Comparison of ENCODE assay signal across 23 cellular contexts in genomic region chr11:92764128-92764527, GRCh38.
"Had no signal": no experiment of that assay in that cellular context is flagged by ENCODE, and none has a peak within 500 bp of the region (broad histone marks: within the 10 kb centered on the region; RNA-seq: fewer than 3 reads in every experiment).

No MANE protein-coding gene starts in this region.

- H3K27me3 Mint-ChIP-seq: activated CD8-positive, alpha-beta memory T cell treated with anti-CD3 and anti-CD28 coated beads, Interleukin-2, amount 10 ng/mL, durations not matched to agents 7 days and 5 days had no signal

- DNase-seq: activated B cell treated with CpG ODN at 0.5 μM for 24 hours; activated CD4-positive, alpha-beta T cell treated with anti-CD3 and anti-CD28 coated beads for 1 hour; activated CD4-positive, alpha-beta T cell treated with anti-CD3 and anti-CD28 coated beads, Interleukin-2, amount 10 ng/mL, durations not matched to agents 24 days and 14 days; activated CD4-positive, alpha-beta T cell treated with anti-CD3 and anti-CD28 coated beads, Interleukin-2, amount 50 U/mL, for 48 hours; activated CD8-positive, alpha-beta memory T cell treated with anti-CD3 and anti-CD28 coated beads, Interleukin-2, amount 10 ng/mL, durations not matched to agents 7 days and 5 days; activated effector memory CD4-positive, alpha-beta T cell treated with Interleukin-2 at 50 U/mL for 16 hours; activated naive CD4-positive, alpha-beta T cell; activated T-cell treated with anti-CD3 and anti-CD28 coated beads, Interleukin-2, amount 50 U/mL, for 24 hours; brain microvascular endothelial cell; cerebellar nuclear complex; KG1; NCI-H1092; NCI-H1930; NCI-H510A treated with DMSO at 0.1 percent for 48 hours; Peyer's patch; SHP77; T-helper 17 cell; T-helper 9 cell had no signal

- H3K36me3 Mint-ChIP-seq: activated CD8-positive, alpha-beta memory T cell treated with anti-CD3 and anti-CD28 coated beads, Interleukin-2, amount 10 ng/mL, durations not matched to agents 7 days and 5 days; activated naive CD4-positive, alpha-beta T cell treated with anti-CD3 and anti-CD28 coated beads, Interleukin-2, amount 50 U/mL, for 24 hours had no signal

- H3K4me1 ChIP-seq: ascending aorta, Peyer's patch, SJSA1 had no signal

- H3K27me3 ChIP-seq: ascending aorta, brain microvascular endothelial cell, Peyer's patch, SJSA1 had no signal

- H3K4me3 ChIP-seq: ascending aorta, cardiac muscle cell, Peyer's patch, SJSA1 had no signal

- H3K9me3 ChIP-seq: ascending aorta, Peyer's patch, SJSA1 had no signal

- H3K27ac Mint-ChIP-seq: activated B cell treated with CpG ODN at 0.5 μM for 24 hours; activated CD4-positive, alpha-beta T cell treated with anti-CD3 and anti-CD28 coated beads, Interleukin-2, amount 10 ng/mL, durations not matched to agents 24 days and 14 days; activated CD8-positive, alpha-beta memory T cell treated with anti-CD3 and anti-CD28 coated beads, Interleukin-2, amount 10 ng/mL, durations not matched to agents 7 days and 5 days; activated naive CD4-positive, alpha-beta T cell treated with anti-CD3 and anti-CD28 coated beads, Interleukin-2, amount 50 U/mL, for 24 hours; activated T-cell treated with anti-CD3 and anti-CD28 coated beads, Interleukin-2, amount 50 U/mL, for 24 hours; activated T-helper 1 cell treated with anti-CD3 and anti-CD28 coated beads, Interleukin-12 subunit alpha, Interleukin-12 subunit beta, Interleukin-2, Interleukin-4 antibody, amounts not matched to agents 30 ng/mL and 10 ng/mL and 1 ng/mL, durations not matched to agents 14 hours and 24 hours and 36 hours; T-helper 17 cell had no signal

- H3K9me3 Mint-ChIP-seq: activated B cell treated with CpG ODN at 0.5 μM for 24 hours; activated CD4-positive, alpha-beta T cell treated with anti-CD3 and anti-CD28 coated beads, Interleukin-2, amount 10 ng/mL, durations not matched to agents 24 days and 14 days; activated naive CD4-positive, alpha-beta T cell treated with anti-CD3 and anti-CD28 coated beads, Interleukin-2, amount 50 U/mL, for 24 hours; activated T-cell treated with anti-CD3 and anti-CD28 coated beads, Interleukin-2, amount 50 U/mL, for 24 hours; activated T-helper 1 cell treated with anti-CD3 and anti-CD28 coated beads, Interleukin-12 subunit alpha, Interleukin-12 subunit beta, Interleukin-2, Interleukin-4 antibody, amounts not matched to agents 30 ng/mL and 10 ng/mL and 1 ng/mL, durations not matched to agents 14 hours and 24 hours and 36 hours had no signal

- H3K27ac ChIP-seq: ascending aorta, brain microvascular endothelial cell, cardiac muscle cell, Peyer's patch, SJSA1 had no signal

- H3K36me3 ChIP-seq: ascending aorta, brain microvascular endothelial cell, cardiac muscle cell, Peyer's patch, SJSA1 had no signal

- H3K4me3 Mint-ChIP-seq: activated B cell treated with CpG ODN at 0.5 μM for 24 hours; activated CD4-positive, alpha-beta T cell treated with anti-CD3 and anti-CD28 coated beads, Interleukin-2, amount 10 ng/mL, durations not matched to agents 24 days and 14 days; activated CD8-positive, alpha-beta memory T cell treated with anti-CD3 and anti-CD28 coated beads, Interleukin-2, amount 10 ng/mL, durations not matched to agents 7 days and 5 days; activated naive CD4-positive, alpha-beta T cell treated with anti-CD3 and anti-CD28 coated beads, Interleukin-2, amount 50 U/mL, for 24 hours; activated T-cell treated with anti-CD3 and anti-CD28 coated beads, Interleukin-2, amount 50 U/mL, for 24 hours; activated T-helper 1 cell treated with anti-CD3 and anti-CD28 coated beads, Interleukin-12 subunit alpha, Interleukin-12 subunit beta, Interleukin-2, Interleukin-4 antibody, amounts not matched to agents 30 ng/mL and 10 ng/mL and 1 ng/mL, durations not matched to agents 14 hours and 24 hours and 36 hours; T-helper 17 cell had no signal

- H3K4me1 Mint-ChIP-seq: activated CD4-positive, alpha-beta T cell treated with anti-CD3 and anti-CD28 coated beads, Interleukin-2, amount 10 ng/mL, durations not matched to agents 24 days and 14 days; activated CD8-positive, alpha-beta memory T cell treated with anti-CD3 and anti-CD28 coated beads, Interleukin-2, amount 10 ng/mL, durations not matched to agents 7 days and 5 days had no signal
